17 cellular contexts compared by ENCODE assay signal in genomic region chr10:128052696-128053095, GRCh38.
"Had no signal": no experiment of that assay in that cellular context is flagged by ENCODE, and none has a peak within 500 bp of the region (broad histone marks: within the 10 kb centered on the region; RNA-seq: fewer than 3 reads in every experiment).

No MANE protein-coding gene starts in this region.

- H3K4me2 ChIP-seq: hepatocyte had no signal

- H3K9me3 ChIP-seq: breast epithelium, tibial nerve, vagina had no signal

- H3K27ac Mint-ChIP-seq: activated naive CD4-positive, alpha-beta T cell treated with anti-CD3 and anti-CD28 coated beads, Interleukin-2, amount 10 ng/mL, durations not matched to agents 7 days and 5 days; activated T-helper 17 cell treated with anti-CD3 and anti-CD28 coated beads, Interleukin-2, amount 50 U/mL, for 72 hours; endodermal cell; nephron; T-helper 1 cell treated with Interleukin-12 subunit alpha and Interleukin-12 subunit beta and Interleukin-4 antibody, amounts not matched to agents 30 μg/mL and 1 μg/mL, for 36 hours had no signal

- H3K79me2 ChIP-seq: hepatocyte had no signal

- ATAC-seq: activated T-helper 17 cell treated with anti-CD3 and anti-CD28 coated beads, Interleukin-2, amount 50 U/mL, for 72 hours; foreskin keratinocyte had no signal

- H2AFZ ChIP-seq: hepatocyte had no signal

- H3K27me3 ChIP-seq: breast epithelium, foreskin keratinocyte, hepatocyte, tibial nerve, vagina had no signal

- H3K27ac ChIP-seq: foreskin keratinocyte, hepatocyte, vagina, VCaP had no signal

- H3K9me3 Mint-ChIP-seq: activated naive CD4-positive, alpha-beta T cell treated with anti-CD3 and anti-CD28 coated beads, Interleukin-2, amount 10 ng/mL, durations not matched to agents 7 days and 5 days; activated T-helper 17 cell treated with anti-CD3 and anti-CD28 coated beads, Interleukin-2, amount 50 U/mL, for 72 hours; endodermal cell; nephron; stimulated activated naive CD8-positive, alpha-beta T cell treated with anti-CD3 and anti-CD28 coated beads, Interleukin-15, Interleukin-2, amounts not matched to agents 100 ng/mL and 50 ng/mL, for 24 hours; T-helper 1 cell treated with Interleukin-12 subunit alpha and Interleukin-12 subunit beta and Interleukin-4 antibody, amounts not matched to agents 30 μg/mL and 1 μg/mL, for 36 hours had no signal

- H3K4me3 Mint-ChIP-seq: activated naive CD4-positive, alpha-beta T cell treated with anti-CD3 and anti-CD28 coated beads, Interleukin-2, amount 10 ng/mL, durations not matched to agents 7 days and 5 days; activated T-helper 17 cell treated with anti-CD3 and anti-CD28 coated beads, Interleukin-2, amount 50 U/mL, for 72 hours; endodermal cell; nephron; stimulated activated naive CD8-positive, alpha-beta T cell treated with anti-CD3 and anti-CD28 coated beads, Interleukin-15, Interleukin-2, amounts not matched to agents 100 ng/mL and 50 ng/mL, for 24 hours; T-helper 1 cell treated with Interleukin-12 subunit alpha and Interleukin-12 subunit beta and Interleukin-4 antibody, amounts not matched to agents 30 μg/mL and 1 μg/mL, for 36 hours had no signal

- H3K27me3 Mint-ChIP-seq: activated naive CD4-positive, alpha-beta T cell treated with anti-CD3 and anti-CD28 coated beads, Interleukin-2, amount 10 ng/mL, durations not matched to agents 7 days and 5 days; activated T-helper 17 cell treated with anti-CD3 and anti-CD28 coated beads, Interleukin-2, amount 50 U/mL, for 72 hours; stimulated activated naive CD8-positive, alpha-beta T cell treated with anti-CD3 and anti-CD28 coated beads, Interleukin-15, Interleukin-2, amounts not matched to agents 100 ng/mL and 50 ng/mL, for 24 hours had no signal

- H3K36me3 ChIP-seq: breast epithelium had no signal

- H3K4me3 ChIP-seq: breast epithelium, hepatocyte, lung, tibial nerve, vagina had no signal

- DNase-seq: activated CD4-positive, CD25-positive, alpha-beta regulatory T cell treated with anti-CD3 and anti-CD28 coated beads, Interleukin-2, amount 50 U/mL, for 72 hours; activated naive CD4-positive, alpha-beta T cell treated with anti-CD3 and anti-CD28 coated beads, Interleukin-2, amount 10 ng/mL, durations not matched to agents 7 days and 5 days; activated T-cell treated with anti-CD3 and anti-CD28 coated beads for 4 hours; endodermal cell; foreskin keratinocyte; nucleus accumbens; retina had no signal
